In the genomic region with DNA sequence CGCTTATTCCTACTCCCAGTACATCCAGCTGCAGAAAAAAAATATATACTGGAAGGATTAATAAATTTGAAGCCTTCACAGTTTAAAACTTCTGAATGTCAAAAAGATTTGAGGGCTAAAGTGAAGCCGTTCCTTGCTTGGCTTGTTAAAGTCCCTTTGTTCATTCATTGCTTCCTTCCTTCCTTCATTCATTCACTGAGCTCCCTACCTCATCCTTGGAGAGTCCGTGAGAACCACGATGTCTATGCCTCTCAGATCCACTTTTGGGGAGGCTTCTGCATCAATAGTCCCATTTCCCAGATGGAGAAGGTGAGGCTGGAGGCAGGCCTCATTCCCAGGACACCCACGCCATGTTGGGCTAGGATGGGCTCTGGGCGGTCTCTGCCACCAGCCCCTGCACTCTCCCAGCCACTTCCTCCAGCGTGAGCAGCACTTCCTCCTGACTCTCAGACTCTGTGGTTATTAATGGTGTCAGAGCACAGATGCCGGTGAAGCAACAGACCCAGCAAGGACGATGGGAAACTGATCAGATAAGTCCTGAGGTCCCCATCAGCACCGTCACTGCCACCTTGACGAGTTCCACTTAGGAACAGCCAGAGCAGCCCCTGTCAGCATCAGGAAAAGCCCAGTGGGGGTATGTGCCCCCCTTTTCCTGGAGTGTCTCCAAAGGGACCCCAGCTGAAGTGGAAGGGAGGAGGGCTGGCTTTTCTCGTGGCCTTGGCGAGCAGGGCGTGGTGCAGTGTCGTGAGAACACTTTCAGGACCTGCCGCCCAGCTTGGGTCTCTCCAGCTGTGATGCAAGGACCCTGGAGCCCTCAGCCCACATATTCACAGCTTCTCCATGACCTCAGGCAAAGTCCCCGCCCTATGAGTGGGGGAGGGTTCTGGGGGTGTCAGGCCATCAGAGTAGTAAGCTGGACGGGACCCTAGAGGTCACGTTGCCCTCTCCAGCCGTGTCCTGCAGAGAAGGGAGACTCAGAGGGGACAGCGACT, we compare ENCODE assay signal across 8 cellular contexts. TPM values are rescaled to one million over a fixed set of nuclear protein-coding genes. Genes with fewer than 3 reads are reported as not detected.
DNase-seq lines count a peak whose midpoint lies in the region; ATAC-seq and TF ChIP-seq lines count a peak whose summit lies in the region.

No MANE protein-coding gene starts in this region.

- DNase-seq in GM10266 (ENCODE audit: extremely low spot score) (peak; percentile 63), SIG-M5 (lab: John Stamatoyannopoulos, UW) (peak; percentile 84), esophagus muscularis mucosa (ENCODE audit: extremely low spot score) (no peak), thoracic aorta (ENCODE audit: low spot score) (no peak), RKO (ENCODE audit: low spot score) (no peak), HFFc6 (no peak), WTC11 (ENCODE audit: low spot score) (no peak)

- no peaks in the 10 kb centered on the region for H3K27me3 ChIP-seq in esophagus muscularis mucosa
- H3K27me3 ChIP-seq in thoracic aorta (replicated peaks; ENCODE audit: insufficient read depth) = no peaks in the 10 kb centered on the region

- H3K4me3 ChIP-seq in esophagus muscularis mucosa (peak overlapping the region in 1 of 4 donors; percentile 16), thoracic aorta (peak overlapping the region; percentile 40)

- H3K9me3 Mint-ChIP-seq in HFFc6 (no peaks in the 10 kb centered on the region), WTC11 (no peaks in the 10 kb centered on the region)

- POLR2A ChIA-PET in WTC11 (lab: Charles Lee) = no interaction called here

- H3K27ac ChIP-seq in esophagus muscularis mucosa (replicated peaks in 1 of 4) = peak overlapping the region; percentile 78 to 94 (median 90)
- H3K27ac ChIP-seq in thoracic aorta = peak overlapping the region; percentile 0 to 35

- H3K36me3 ChIP-seq in esophagus muscularis mucosa = peaks cover 0 to 48% (median 27%) of the 10 kb centered on the region in 4 donors
- H3K36me3 ChIP-seq in thoracic aorta = peaks cover 39% of the 10 kb centered on the region

- H3K9me3 ChIP-seq in esophagus muscularis mucosa (no peaks in the 10 kb centered on the region), thoracic aorta (no peaks in the 10 kb centered on the region)

- peak; percentile 38 for ATAC-seq in GM21576 (IDR thresholded peaks at IDR 0.05; ENCODE audit: unreplicated experiment)
- no peak for ATAC-seq in thoracic aorta (ENCODE audit: insufficient number of reproducible peaks, low FRiP score, low read depth)
- no peak for ATAC-seq in WTC11

- H3K36me3 Mint-ChIP-seq in HFFc6 (ENCODE audit: low read depth) (no peaks in the 10 kb centered on the region), WTC11 (no peaks in the 10 kb centered on the region)

- intact Hi-C loops in esophagus muscularis mucosa (cut with DNase I) = no loop called here

- H3K4me1 Mint-ChIP-seq in HFFc6 (ENCODE audit: low read depth) (peaks cover 16% of the 10 kb centered on the region), WTC11 (peaks cover 41% of the 10 kb centered on the region)

- TF ChIP-seq CTCF in GM10266 (IDR thresholded peaks at IDR 0.05; ENCODE audit: control insufficient read depth, insufficient read depth, low read depth, missing control alignments) (no peak), esophagus muscularis mucosa (IDR thresholded peaks at IDR 0.05) (no peak), thoracic aorta (IDR thresholded peaks at IDR 0.05) (no peak), HFFc6 (IDR thresholded peaks at IDR 0.05) (no peak), WTC11 (IDR thresholded peaks at IDR 0.05) (no peak)

- no peak for TF ChIP-seq POLR2A in esophagus muscularis mucosa (IDR thresholded peaks at IDR 0.05; ENCODE audit: low read depth)

- WGBS in esophagus muscularis mucosa = 60% methylated on average over 20 of the region's 21 CpGs

- no peak overlapping the region for H3K27ac Mint-ChIP-seq in HFFc6
- H3K27ac Mint-ChIP-seq in WTC11 = no peak overlapping the region

- no peak for TF ChIP-seq EP300 in esophagus muscularis mucosa (IDR thresholded peaks at IDR 0.05)

- CTCF ChIA-PET in WTC11 (lab: Charles Lee) = interaction anchor here (1.1 to 7.5 kb wide), 4 partner anchors 15 to 81 kb away, joined by 3 to 52 read pairs (median 4); no protein-coding TSS in a partner anchor

- peaks cover 10% of the 10 kb centered on the region for H3K27me3 Mint-ChIP-seq in HFFc6 (ENCODE audit: insufficient read depth)
- no peaks in the 10 kb centered on the region for H3K27me3 Mint-ChIP-seq in WTC11 (ENCODE audit: low read depth)

- H3K4me1 ChIP-seq in esophagus muscularis mucosa = peaks cover 56 to 92% (median 88%) of the 10 kb centered on the region in 4 donors
- peaks cover 23 to 56% of the 10 kb centered on the region in 2 donors for H3K4me1 ChIP-seq in thoracic aorta (ENCODE audit: control insufficient read depth in 1 of 2, low read depth in 2 of 2)

- H3K4me3 Mint-ChIP-seq in HFFc6 (no peak overlapping the region), WTC11 (no peak overlapping the region)

TF ChIP-seq in WTC11, 78 proteins besides CTCF, POLR2A, EP300 and RAD21 (continues in another document):
- TF ChIP-seq ZNF512 (CRISPR knock-in tag; IDR thresholded peaks at IDR 0.05; ENCODE audit: borderline replicate concordance) (no peak), SOX15 (CRISPR knock-in tag; IDR thresholded peaks at IDR 0.05) (no peak), GRHL2 (CRISPR knock-in tag; IDR thresholded peaks at IDR 0.05; ENCODE audit: insufficient replicate concordance, severe bottlenecking) (no peak), FOXP4 (CRISPR knock-in tag; IDR thresholded peaks at IDR 0.05) (no peak), ESRRA (CRISPR knock-in tag; IDR thresholded peaks at IDR 0.05; ENCODE audit: borderline replicate concordance) (no peak), OVOL2 (CRISPR knock-in tag; IDR thresholded peaks at IDR 0.05; ENCODE audit: borderline replicate concordance) (no peak), HMGXB4 (CRISPR knock-in tag; IDR thresholded peaks at IDR 0.05) (no peak), ZNF232 (CRISPR knock-in tag; IDR thresholded peaks at IDR 0.05) (no peak), JUN (CRISPR knock-in tag; IDR thresholded peaks at IDR 0.05) (no peak), CBFB (CRISPR knock-in tag; IDR thresholded peaks at IDR 0.05; ENCODE audit: low read depth) (no peak)

RNA-seq across cellular contexts. Expression of gene ASB2, which starts 21.2 kb away (rescaled TPM):
- total RNA-seq in esophagus muscularis mucosa = 100 to 1,000 TPM in 3 of 4 donors, 10 to 100 TPM in 1; 53.5 to 164 (median 105) TPM
- total RNA-seq in thoracic aorta = 10 to 100 TPM; 47.2 to 48.3 TPM
- total RNA-seq in HFFc6 (2021; fragmentation: NEBNext Ultra II Directional; extraction: Animal tissue kit (Norgen Biotek cat#: 25700)) = not detected
- 0.37 to 0.73 TPM (median 0.71 TPM) in 3 replicates for total RNA-seq in WTC11 (2021)

RNA-seq across cellular contexts. Expression of gene FAM181A, which starts 28.1 kb away (rescaled TPM):
- total RNA-seq in esophagus muscularis mucosa = not detected
- total RNA-seq in thoracic aorta = not detected
- total RNA-seq in HFFc6 (2021; fragmentation: NEBNext Ultra II Directional; extraction: Animal tissue kit (Norgen Biotek cat#: 25700)) = not detected
- not detected in 3 replicates for total RNA-seq in WTC11 (2021)

RNA-seq across cellular contexts. Expression of gene CCDC197, which starts 41.9 kb away (rescaled TPM):
- not detected for total RNA-seq in esophagus muscularis mucosa
- not detected for total RNA-seq in thoracic aorta
- total RNA-seq in HFFc6 (2021; fragmentation: NEBNext Ultra II Directional; extraction: Animal tissue kit (Norgen Biotek cat#: 25700)) = not detected
- total RNA-seq in WTC11 (2021) = not detected in 3 replicates

Comparison
In these comparisons a context has a peak if more than half of its experiments do, and no peak if none do; other contexts are left out.
1. DNase-seq: peak in GM10266 (single experiment) and SIG-M5 (single experiment); none in esophagus muscularis mucosa (single experiment), thoracic aorta (single experiment), RKO (single experiment), HFFc6 (single experiment) and WTC11 (single experiment).
2. RNA of gene ASB2, which starts 21.2 kb away (total RNA-seq): 53.5 to 164 TPM in esophagus muscularis mucosa and 47.2 to 48.3 TPM in thoracic aorta; 0.37 to 0.73 TPM in WTC11 and not detected in HFFc6; every median in the first group is over 10 times any median in the second.